29 cellular contexts compared by ENCODE assay signal in genomic region chr3:78077842-78078241, GRCh38.
"Had no signal": no experiment of that assay in that cellular context is flagged by ENCODE, and none has a peak within 500 bp of the region (broad histone marks: within the 10 kb centered on the region; RNA-seq: fewer than 3 reads in every experiment).

No MANE protein-coding gene starts in this region.

- H2AFZ ChIP-seq: hepatocyte had no signal

- H3K79me2 ChIP-seq: hepatocyte had no signal

- FAIRE-seq: endometrium, endothelial cell of umbilical vein, frontal cortex had no signal

- H3K27ac Mint-ChIP-seq: dendritic cell treated with granulocyte-macrophage colony-stimulating factor and Interleukin-4, amounts not matched to agents 40 ng/mL and 50 ng/mL, for 4 days; effector memory CD8-positive, alpha-beta T cell; endodermal cell had no signal

- H3K4me1 ChIP-seq: esophagus muscularis mucosa, esophagus squamous epithelium, foreskin keratinocyte, gastrocnemius medialis, gastroesophageal sphincter had no signal

- H3K4me3 ChIP-seq: coronary artery, dorsolateral prefrontal cortex, esophagus muscularis mucosa, esophagus squamous epithelium, gastrocnemius medialis, gastroesophageal sphincter, heart left ventricle, heart right ventricle, hepatocyte had no signal

- ATAC-seq: effector memory CD8-positive, alpha-beta T cell; esophagus mucosa; foreskin keratinocyte; gastrocnemius medialis; gastroesophageal sphincter; heart left ventricle; heart right ventricle had no signal

- H3K36me3 ChIP-seq: esophagus muscularis mucosa, esophagus squamous epithelium, gastrocnemius medialis, gastroesophageal sphincter, heart left ventricle, heart right ventricle had no signal

- DNase-seq: cortex of kidney; dermis blood vessel endothelial cell; dorsolateral prefrontal cortex; effector CD4-positive, alpha-beta T cell; effector CD8-positive, alpha-beta T cell; effector memory CD4-positive, alpha-beta T cell; effector memory CD8-positive, alpha-beta T cell; endodermal cell; erythroblast; esophagus squamous epithelium; foreskin fibroblast; foreskin keratinocyte; foreskin melanocyte; gastrocnemius medialis; glutamatergic neuron; head of caudate nucleus; heart left ventricle; heart right ventricle; hippocampal formation had no signal

- H3K27me3 Mint-ChIP-seq: dendritic cell treated with granulocyte-macrophage colony-stimulating factor and Interleukin-4, amounts not matched to agents 40 ng/mL and 50 ng/mL, for 4 days; effector memory CD8-positive, alpha-beta T cell had no signal

- H3K9me3 ChIP-seq: esophagus muscularis mucosa, esophagus squamous epithelium, gastrocnemius medialis, gastroesophageal sphincter, heart left ventricle had no signal

- H3K4me1 Mint-ChIP-seq: endodermal cell had no signal

- H3K4me3 Mint-ChIP-seq: dendritic cell treated with granulocyte-macrophage colony-stimulating factor and Interleukin-4, amounts not matched to agents 40 ng/mL and 50 ng/mL, for 4 days; effector memory CD8-positive, alpha-beta T cell; endodermal cell had no signal

- H3K4me2 ChIP-seq: hepatocyte had no signal

- H3K27ac ChIP-seq: coronary artery, dorsolateral prefrontal cortex, epithelial cell of prostate, esophagus muscularis mucosa, esophagus squamous epithelium, foreskin keratinocyte, gastrocnemius medialis, gastroesophageal sphincter, heart left ventricle, heart right ventricle, hepatocyte had no signal

- H3K27me3 ChIP-seq: dorsolateral prefrontal cortex, esophagus muscularis mucosa, esophagus squamous epithelium, foreskin keratinocyte, gastrocnemius medialis, gastroesophageal sphincter, heart left ventricle, heart right ventricle, hepatocyte had no signal
